Comparison of ENCODE assay signal across 19 cellular contexts in genomic region chr9:96178153-96178552, GRCh38.
"Had no signal": no experiment of that assay in that cellular context is flagged by ENCODE, and none has a peak within 500 bp of the region (broad histone marks: within the 10 kb centered on the region; RNA-seq: fewer than 3 reads in every experiment).

No MANE protein-coding gene starts in this region.

- H3K4me2 ChIP-seq: SK-N-SH had no signal

- H3K9me3 ChIP-seq: MG63, SK-N-SH had no signal

- H3K36me3 ChIP-seq: MG63 had no signal

- FAIRE-seq: RCC 7860 had no signal

- H3K9me2 ChIP-seq: SK-N-SH had no signal

- H3K4me3 ChIP-seq: MG63 had no signal

- DNase-seq: KBM-7, MG63, NCI-H1092, NCI-H1105 treated with DMSO at 0.1 percent for 48 hours, NCI-H1417 treated with DMSO at 0.1 percent for 48 hours, NCI-H146, NCI-H1694 treated with DMSO at 0.1 percent for 48 hours, NCI-H1930, NCI-H2081, NCI-H2107, NCI-H2227 treated with DMSO at 0.1 percent for 48 hours, NCI-H524, NCI-H526 treated with DMSO at 0.1 percent for 48 hours, NCI-H748 treated with DMSO at 0.1 percent for 48 hours, Right ventricle myocardium superior, RPMI8226, SIG-M5, SK-N-SH had no signal

- H3K9ac ChIP-seq: SK-N-SH had no signal
